27 cellular contexts compared by ENCODE assay signal in genomic region chr11:102479733-102480132, GRCh38. TPM values are rescaled to one million over a fixed set of nuclear protein-coding genes. Genes with fewer than 3 reads are reported as not detected.
DNase-seq lines count a peak whose midpoint lies in the region; ATAC-seq and TF ChIP-seq lines count a peak whose summit lies in the region.
"Had no signal": no experiment of that assay in that cellular context is flagged by ENCODE, and none has a peak within 500 bp of the region (broad histone marks: within the 10 kb centered on the region; RNA-seq: fewer than 3 reads in every experiment).

No MANE protein-coding gene starts in this region.

- H3K4me1 ChIP-seq in SK-N-SH (ENCODE audit: control insufficient read depth in 1 of 2, insufficient read depth in 2 of 2, low read depth in 1 of 2, low read length in 1 of 2) = peaks cover 0 to 13% of the 10 kb centered on the region in 2 experiments; a peak in 1 of 4 replicates
- H3K4me1 ChIP-seq in OCI-LY1 (ENCODE audit: insufficient read depth, low read length, severe bottlenecking) = peaks cover 44% of the 10 kb centered on the region

- H4K20me1 ChIP-seq in SK-N-SH (ENCODE audit: insufficient read depth) (no peaks in the 10 kb centered on the region), OCI-LY1 (ENCODE audit: insufficient read depth, low read length) (no peaks in the 10 kb centered on the region)
- H4K20me1 ChIP-seq: BLaER1 treated with 17β-estradiol and CSF1 and Interleukin-3, amounts not matched to agents 10 nM and 100 nM had no signal

- no peaks in the 10 kb centered on the region for H3K36me3 Mint-ChIP-seq in stimulated activated effector memory CD8-positive, alpha-beta T cell treated with anti-CD3 and anti-CD28 coated beads, Interleukin-12 subunit alpha, Interleukin-12 subunit beta, amount 100 ng/mL, for 72 hours
- H3K36me3 Mint-ChIP-seq: CD4-positive, alpha-beta memory T cell; IgD-negative memory B cell had no signal

- no peaks in the 10 kb centered on the region for H3K79me2 ChIP-seq in SK-N-SH (ENCODE audit: insufficient read depth)
- H3K79me2 ChIP-seq in OCI-LY1 (ENCODE audit: insufficient read depth, low read length) = no peaks in the 10 kb centered on the region

- H3K9me3 ChIP-seq in SK-N-SH (no peaks in the 10 kb centered on the region), OCI-LY1 (ENCODE audit: low read length) (no peaks in the 10 kb centered on the region)
- H3K9me3 ChIP-seq: BLaER1 treated with 17β-estradiol and CSF1 and Interleukin-3, amounts not matched to agents 10 nM and 100 nM; Caco-2; MG63; Peyer's patch had no signal

- ATAC-seq in SK-N-SH treated with all-trans-retinoic acid at 6 μM for 48 hours = no peak
- ATAC-seq in stimulated activated effector memory CD8-positive, alpha-beta T cell treated with anti-CD3 and anti-CD28 coated beads, Interleukin-12 subunit alpha, Interleukin-12 subunit beta, amount 100 ng/mL, for 72 hours = no peak
- ATAC-seq: HCT116 had no signal

- no peak for TF ChIP-seq RAD21 in SK-N-SH (IDR thresholded peaks at IDR 0.05; ENCODE audit: low read length)

- H3K4me1 Mint-ChIP-seq in stimulated activated effector memory CD8-positive, alpha-beta T cell treated with anti-CD3 and anti-CD28 coated beads, Interleukin-12 subunit alpha, Interleukin-12 subunit beta, amount 100 ng/mL, for 72 hours = peaks cover 33% of the 10 kb centered on the region

- H3K9ac ChIP-seq in SK-N-SH (no peak overlapping the region), OCI-LY1 (ENCODE audit: low read length) (no peak overlapping the region)
- H3K9ac ChIP-seq: BLaER1 treated with 17β-estradiol and CSF1 and Interleukin-3, amounts not matched to agents 10 nM and 100 nM had no signal

- H3F3A ChIP-seq in SK-N-SH (replicated peaks; ENCODE audit: insufficient read depth) = no peaks in the 10 kb centered on the region
- no peaks in the 10 kb centered on the region for H3F3A ChIP-seq in OCI-LY1 (ENCODE audit: insufficient read depth, low read length)

- no peaks in the 10 kb centered on the region for H3K9me3 Mint-ChIP-seq in stimulated activated effector memory CD8-positive, alpha-beta T cell treated with anti-CD3 and anti-CD28 coated beads, Interleukin-12 subunit alpha, Interleukin-12 subunit beta, amount 100 ng/mL, for 72 hours
- H3K9me3 Mint-ChIP-seq: CD4-positive, alpha-beta memory T cell; IgD-negative memory B cell had no signal

- H3K27me3 ChIP-seq in SK-N-SH (ENCODE audit: insufficient read depth) = no peaks in the 10 kb centered on the region
- no peaks in the 10 kb centered on the region for H3K27me3 ChIP-seq in OCI-LY1 (ENCODE audit: insufficient read depth, low read length)
- H3K27me3 ChIP-seq: BLaER1 treated with 17β-estradiol and CSF1 and Interleukin-3, amounts not matched to agents 10 nM and 100 nM; MG63; Peyer's patch had no signal

- H3K27ac ChIP-seq in SK-N-SH (ENCODE audit: low read depth in 2 of 2, low read length in 1 of 2) (no peak overlapping the region), OCI-LY1 (ENCODE audit: low read depth, low read length, poor library complexity, severe bottlenecking) (peak overlapping the region; percentile 99), caudate nucleus (ENCODE audit: low read depth, low read length) (peak overlapping the region; percentile 49)
- H3K27ac ChIP-seq: 22Rv1; BLaER1 treated with 17β-estradiol and CSF1 and Interleukin-3, amounts not matched to agents 10 nM and 100 nM; Peyer's patch had no signal

- H3K4me2 ChIP-seq in SK-N-SH = no peak overlapping the region
- no peak overlapping the region for H3K4me2 ChIP-seq in OCI-LY1 (ENCODE audit: low read length)

- TF ChIP-seq EP300 in SK-N-SH (IDR thresholded peaks at IDR 0.05; ENCODE audit: borderline replicate concordance in 1 of 2, low read depth in 1 of 2, low read length in 1 of 2) = no peak

- H3K27ac Mint-ChIP-seq in stimulated activated effector memory CD8-positive, alpha-beta T cell treated with anti-CD3 and anti-CD28 coated beads, Interleukin-12 subunit alpha, Interleukin-12 subunit beta, amount 100 ng/mL, for 72 hours = peak overlapping the region; percentile 5
- H3K27ac Mint-ChIP-seq: IgD-negative memory B cell had no signal

- H3K36me3 ChIP-seq in SK-N-SH (replicated peaks in 1 of 2; ENCODE audit: control insufficient read depth in 1 of 2, insufficient read depth in 2 of 2, low read length in 1 of 2) (no peaks in the 10 kb centered on the region), OCI-LY1 (ENCODE audit: insufficient read depth, low read length) (no peaks in the 10 kb centered on the region)
- H3K36me3 ChIP-seq: BLaER1 treated with 17β-estradiol and CSF1 and Interleukin-3, amounts not matched to agents 10 nM and 100 nM; MG63; Peyer's patch had no signal

- no peak for DNase-seq in SK-N-SH
- no peak for DNase-seq in caudate nucleus (lab: John Stamatoyannopoulos, UW)
- DNase-seq in stimulated activated effector memory CD8-positive, alpha-beta T cell treated with anti-CD3 and anti-CD28 coated beads, Interleukin-12 subunit alpha, Interleukin-12 subunit beta, amount 100 ng/mL, for 72 hours (ENCODE audit: low spot score in 2 of 2) = no peak
- no peak for DNase-seq in NCI-H2081 treated with DMSO at 0.1 percent for 48 hours (lab: John Stamatoyannopoulos, UW)
- DNase-seq in NCI-H1092 (lab: John Stamatoyannopoulos, UW) = no peak
- DNase-seq in DMS79 treated with DMSO at 0.1 percent for 48 hours (lab: John Stamatoyannopoulos, UW) = no peak
- DNase-seq: Caco-2; CD4-positive, alpha-beta memory T cell; DMS 273 treated with DMSO at 0.1 percent for 48 hours; DND-41; GOT3; Karpas-422; MG63; NCI-H1048; NCI-H1436 treated with DMSO at 0.1 percent for 48 hours; NCI-H2029 treated with DMSO at 0.1 percent for 48 hours; NCI-H2171; NCI-H345; NCI-H524; NCI-H774; Peyer's patch had no signal

- TF ChIP-seq CTCF in SK-N-SH (IDR thresholded peaks at IDR 0.05) (no peak), OCI-LY1 (IDR thresholded peaks at IDR 0.05; ENCODE audit: low read length) (no peak)

- H3K4me3 Mint-ChIP-seq in stimulated activated effector memory CD8-positive, alpha-beta T cell treated with anti-CD3 and anti-CD28 coated beads, Interleukin-12 subunit alpha, Interleukin-12 subunit beta, amount 100 ng/mL, for 72 hours = no peak overlapping the region
- H3K4me3 Mint-ChIP-seq: CD4-positive, alpha-beta memory T cell; IgD-negative memory B cell had no signal

- H3K9me2 ChIP-seq in SK-N-SH (no peaks in the 10 kb centered on the region), OCI-LY1 (ENCODE audit: low read depth, low read length) (no peaks in the 10 kb centered on the region)

- POLR2A ChIA-PET in SK-N-SH (lab: Yijun Ruan, JAX) = no interaction called here

- H2AFZ ChIP-seq in SK-N-SH (ENCODE audit: low read depth) (peak overlapping the region; percentile 18; the same call in 1 of the 2 replicates), OCI-LY1 (ENCODE audit: low read length) (no peak overlapping the region)

- 91% methylated on average over 2 of the region's 2 CpGs for WGBS in SK-N-SH (ENCODE audit: low lambda C conversion rate)

- CTCF ChIA-PET in SK-N-SH (lab: Yijun Ruan, JAX) = interaction anchor here (2.6 kb wide), 1 partner anchor 16 kb away, joined by 11 read pairs; no protein-coding TSS in a partner anchor

- H3K4me3 ChIP-seq in SK-N-SH (ENCODE audit: low read depth in 2 of 2, low read length in 1 of 2) (no peak overlapping the region), OCI-LY1 (ENCODE audit: low read depth, low read length, poor library complexity, severe bottlenecking) (no peak overlapping the region)
- H3K4me3 ChIP-seq: BLaER1 treated with 17β-estradiol and CSF1 and Interleukin-3, amounts not matched to agents 10 nM and 100 nM; MG63; Peyer's patch had no signal

TF ChIP-seq in SK-N-SH, 30 proteins besides CTCF, POLR2A, EP300 and RAD21 (continues in another document):
- TF ChIP-seq RCOR1 (IDR thresholded peaks at IDR 0.05; ENCODE audit: low read length) (no peak), GABPA (IDR thresholded peaks at IDR 0.05; ENCODE audit: low read depth) (no peak), CHD2 (IDR thresholded peaks at IDR 0.05; ENCODE audit: low read length, partially characterized antibody) (no peak), NFIC (IDR thresholded peaks at IDR 0.05; ENCODE audit: borderline replicate concordance) (no peak), FOSL2 (IDR thresholded peaks at IDR 0.05; ENCODE audit: borderline replicate concordance, low read depth) (no peak), MXI1 (IDR thresholded peaks at IDR 0.05; ENCODE audit: low read depth, low read length) (no peak), PBX3 (IDR thresholded peaks at IDR 0.05) (no peak)

TF ChIP-seq in SK-N-SH treated with all-trans-retinoic acid at 6 μM for 48 hours, 23 proteins besides CTCF, POLR2A, EP300 and RAD21 (continues in another document):
- no peak for TF ChIP-seq PATZ1 (CRISPR knock-in tag; IDR thresholded peaks at IDR 0.05; ENCODE audit: borderline replicate concordance)

RNA-seq across cellular contexts. Expression of gene TMEM123, which starts 27.2 kb away (rescaled TPM):
- polyA plus RNA-seq in SK-N-SH (2012; rRNA removed) = 86.1 and 132 TPM in 2 replicates
- 120 and 146 TPM in 2 replicates for polyA plus RNA-seq in SK-N-SH (2012; cell fraction: cytosol; rRNA removed)
- polyA plus RNA-seq in SK-N-SH (2012; cell fraction: nucleus; rRNA removed) = 11.3 and 29.4 TPM in 2 replicates

RNA-seq across cellular contexts. Expression of gene MMP7, which starts 50.8 kb away (rescaled TPM):
- 0.13 and 0.36 TPM in 2 replicates for polyA plus RNA-seq in SK-N-SH (2012; rRNA removed)
- 0.29 and 0.36 TPM in 2 replicates for polyA plus RNA-seq in SK-N-SH (2012; cell fraction: cytosol; rRNA removed)
- 0.25 and 0.27 TPM in 2 replicates for polyA plus RNA-seq in SK-N-SH (2012; cell fraction: nucleus; rRNA removed)
- polyA plus RNA-seq: CD4-positive, alpha-beta memory T cell; IgD-negative memory B cell had no signal

Comparison
In these comparisons a context has a peak if more than half of its experiments do, and no peak if none do; other contexts are left out.
1. H3K27ac ChIP-seq: peak in OCI-LY1 (single experiment) and caudate nucleus (single experiment); none in SK-N-SH (0 of 2).